ENCODE assay signal across 8 cellular contexts in the genomic region with DNA sequence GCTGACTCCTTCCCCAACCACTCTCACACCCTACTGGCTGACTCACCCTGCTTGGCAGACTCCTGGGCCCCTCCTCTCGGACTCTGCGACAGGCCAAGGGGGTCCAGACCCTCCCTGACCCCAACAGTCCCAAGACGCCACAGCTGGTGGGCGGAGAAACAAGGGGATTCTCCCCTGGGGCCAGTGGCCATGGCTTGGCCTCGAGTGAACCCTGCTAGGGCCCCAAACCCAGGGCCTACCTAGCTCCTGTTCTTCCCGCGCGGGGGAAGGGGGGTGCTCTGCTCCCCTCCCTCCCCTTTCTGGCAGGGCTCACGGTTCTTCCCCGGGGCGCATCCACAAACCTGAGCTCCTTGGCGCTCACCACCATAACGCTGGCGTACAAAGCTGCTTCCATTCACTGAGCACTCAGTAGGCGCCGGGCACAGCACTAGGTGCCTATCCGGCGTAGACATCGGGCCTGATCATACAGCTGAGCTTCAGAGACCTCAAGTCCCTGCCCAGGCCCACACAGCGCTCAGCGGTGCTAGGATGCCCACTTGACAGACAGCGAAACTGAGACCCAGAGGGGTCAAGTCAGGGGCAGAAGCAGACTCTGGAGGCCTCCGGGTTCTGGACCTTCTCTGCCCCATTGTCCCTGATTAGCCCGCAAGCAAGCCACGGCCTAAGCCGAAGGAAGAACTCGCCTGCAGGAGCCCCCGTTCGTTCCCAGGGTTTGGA. TPM values are rescaled to one million over a fixed set of nuclear protein-coding genes. Genes with fewer than 3 reads are reported as not detected.
A peak's percentile ranks its signal among the peaks of the same experiment; 100 is the strongest.
DNase-seq lines count a peak whose midpoint lies in the region; ATAC-seq and FAIRE-seq lines count a peak whose summit lies in the region.

No MANE protein-coding gene starts in this region.

- H3K9me3 ChIP-seq in right cardiac atrium (ENCODE audit: control insufficient read depth, low read length) (no peaks in the 10 kb centered on the region), small intestine (ENCODE audit: control insufficient read depth, low read depth) (no peaks in the 10 kb centered on the region)

- DNase-seq in activated gamma-delta T cell treated with Interleukin-2 at 50 U/mL for 16 hours: peak; percentile 39
- no peak for DNase-seq in activated gamma-delta T cell (lab: John Stamatoyannopoulos, UW)
- peak; percentile 34 for DNase-seq in activated T-helper 9 cell treated with anti-CD3 and anti-CD28 coated beads, Interleukin-2, amount 50 U/mL, for 16 hours (ENCODE audit: low read depth)
- peak; percentile 62 to 72 (median 70) for DNase-seq in right cardiac atrium
- DNase-seq in small intestine: peak; percentile 31
- no peak for DNase-seq in DMS79 treated with DMSO at 0.1 percent for 48 hours (lab: John Stamatoyannopoulos, UW)

- peak; percentile 19 to 36 for ATAC-seq in right cardiac atrium
- no peak for ATAC-seq in HG02798 (IDR thresholded peaks at IDR 0.05; ENCODE audit: poor library complexity, unreplicated experiment)
- no peak for ATAC-seq in GM19467 (IDR thresholded peaks at IDR 0.05; ENCODE audit: unreplicated experiment)

- H3K4me3 ChIP-seq in right cardiac atrium (ENCODE audit: low read length) (peak overlapping the region; percentile 61), small intestine (ENCODE audit: low read depth in 1 of 2, low read length in 2 of 2) (peak overlapping the region; percentile 42 to 91)

- no peak for FAIRE-seq in small intestine (lab: Jason Lieb, UNC)

- intact Hi-C loops in right cardiac atrium (cut with DNase I): no loop called here

- H3K4me1 ChIP-seq in right cardiac atrium (ENCODE audit: control insufficient read depth, insufficient read depth, low read length) (peaks cover 8% of the 10 kb centered on the region), small intestine (ENCODE audit: control insufficient read depth in 2 of 2, insufficient read depth in 1 of 2, low read depth in 1 of 2, low read length in 1 of 2) (no peaks in the 10 kb centered on the region)

- H3K27ac ChIP-seq in right cardiac atrium (ENCODE audit: low read length) (peak overlapping the region; percentile 32), small intestine (ENCODE audit: low read depth in 1 of 2, low read length in 1 of 2) (peak overlapping the region; percentile 18 to 63)

- 28% methylated on average over 29 of the region's 29 CpGs for WGBS in right cardiac atrium
- 16 to 32% (median 17%) methylated on average over 23 to 29 of the region's 29 CpGs for WGBS in small intestine, 3 donors

- H3K36me3 ChIP-seq in small intestine (ENCODE audit: control insufficient read depth in 2 of 2, insufficient read depth in 2 of 2, low read length in 2 of 2): no peaks in the 10 kb centered on the region

- H3K27me3 ChIP-seq in right cardiac atrium (ENCODE audit: control insufficient read depth, insufficient read depth) (no peaks in the 10 kb centered on the region), small intestine (ENCODE audit: control insufficient read depth in 2 of 2, insufficient read depth in 2 of 2, low read length in 2 of 2) (no peaks in the 10 kb centered on the region)

RNA-seq across cellular contexts. Expression of gene ADA, which starts 0.6 kb away (rescaled TPM):
- total RNA-seq in right cardiac atrium: 10 to 100 TPM; 11.6 to 22.8 (median 12.4) TPM
- polyA plus RNA-seq in right cardiac atrium (12.4 TPM), small intestine (100 to 1,000 TPM in 2 of 3 donors, 10 to 100 TPM in 1; 79.6 to 135 (median 123) TPM)

Comparison
In these comparisons a context has a peak if more than half of its experiments do, and no peak if none do; other contexts are left out.
1. DNase-seq: peak in activated gamma-delta T cell treated with Interleukin-2 at 50 U/mL for 16 hours (single experiment), activated T-helper 9 cell treated with anti-CD3 and anti-CD28 coated beads, Interleukin-2, amount 50 U/mL, for 16 hours (single experiment), right cardiac atrium (3 of 3) and small intestine (single experiment); none in activated gamma-delta T cell (single experiment) and DMS79 treated with DMSO at 0.1 percent for 48 hours (single experiment).
2. ATAC-seq: peak in right cardiac atrium (2 of 2); none in HG02798 (single experiment) and GM19467 (single experiment).